In the genomic region with DNA sequence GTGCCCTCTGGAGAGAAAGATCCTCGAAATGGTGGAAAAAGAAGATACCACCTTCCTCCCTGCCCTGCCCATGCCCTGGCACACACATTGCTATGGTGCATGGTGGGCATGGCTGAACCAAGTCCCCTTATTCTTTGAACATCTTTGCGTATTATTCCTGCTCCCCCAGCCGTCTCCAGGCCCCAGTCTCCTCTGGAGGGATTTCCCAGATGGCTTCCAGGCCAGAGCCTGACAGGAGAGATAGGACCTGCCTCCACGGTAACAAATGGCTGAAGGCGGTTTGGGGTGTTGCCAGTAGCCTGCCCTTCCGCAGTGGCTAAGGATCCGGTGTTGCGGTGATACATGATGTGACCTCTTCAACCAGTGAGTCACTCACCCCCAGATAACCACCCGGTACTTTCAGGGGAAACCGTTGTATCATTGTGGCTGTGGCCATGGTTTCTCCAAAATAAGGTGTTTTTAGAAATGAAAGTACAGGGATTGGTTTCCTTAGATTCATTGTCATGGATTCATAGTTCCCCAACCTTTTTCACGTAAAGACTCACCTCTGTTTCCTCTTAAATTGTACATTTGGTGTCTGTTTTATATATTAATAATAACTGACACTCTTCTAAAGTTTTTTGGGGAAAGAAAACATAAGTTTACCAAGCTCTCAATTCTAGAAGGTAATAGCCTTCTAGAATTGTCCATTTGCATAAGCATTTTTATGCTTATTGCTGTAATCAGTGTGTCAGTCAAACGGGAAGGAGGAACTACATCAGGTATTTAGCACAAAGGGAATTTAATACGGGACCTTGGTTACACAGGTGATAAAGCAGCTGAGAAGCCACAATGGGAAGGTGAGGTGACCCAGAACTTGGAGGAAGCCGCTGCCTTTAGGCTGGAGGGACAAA, we compare ENCODE assay signal across 1 cellular context.
TF ChIP-seq lines count a peak whose summit lies in the region.

No MANE protein-coding gene starts in this region.

TF ChIP-seq in SK-N-SH treated with all-trans-retinoic acid at 6 μM for 48 hours, 23 proteins besides CTCF, POLR2A, EP300 and RAD21 (continued from another document):
- TF ChIP-seq, protein P1, sequence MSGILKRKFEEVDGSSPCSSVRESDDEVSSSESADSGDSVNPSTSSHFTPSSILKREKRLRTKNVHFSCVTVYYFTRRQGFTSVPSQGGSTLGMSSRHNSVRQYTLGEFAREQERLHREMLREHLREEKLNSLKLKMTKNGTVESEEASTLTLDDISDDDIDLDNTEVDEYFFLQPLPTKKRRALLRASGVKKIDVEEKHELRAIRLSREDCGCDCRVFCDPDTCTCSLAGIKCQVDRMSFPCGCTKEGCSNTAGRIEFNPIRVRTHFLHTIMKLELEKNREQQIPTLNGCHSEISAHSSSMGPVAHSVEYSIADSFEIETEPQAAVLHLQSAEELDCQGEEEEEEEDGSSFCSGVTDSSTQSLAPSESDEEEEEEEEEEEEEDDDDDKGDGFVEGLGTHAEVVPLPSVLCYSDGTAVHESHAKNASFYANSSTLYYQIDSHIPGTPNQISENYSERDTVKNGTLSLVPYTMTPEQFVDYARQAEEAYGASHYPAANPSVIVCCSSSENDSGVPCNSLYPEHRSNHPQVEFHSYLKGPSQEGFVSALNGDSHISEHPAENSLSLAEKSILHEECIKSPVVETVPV (CRISPR knock-in tag; IDR thresholded peaks at IDR 0.05), result no peak
- TF ChIP-seq, protein P2, sequence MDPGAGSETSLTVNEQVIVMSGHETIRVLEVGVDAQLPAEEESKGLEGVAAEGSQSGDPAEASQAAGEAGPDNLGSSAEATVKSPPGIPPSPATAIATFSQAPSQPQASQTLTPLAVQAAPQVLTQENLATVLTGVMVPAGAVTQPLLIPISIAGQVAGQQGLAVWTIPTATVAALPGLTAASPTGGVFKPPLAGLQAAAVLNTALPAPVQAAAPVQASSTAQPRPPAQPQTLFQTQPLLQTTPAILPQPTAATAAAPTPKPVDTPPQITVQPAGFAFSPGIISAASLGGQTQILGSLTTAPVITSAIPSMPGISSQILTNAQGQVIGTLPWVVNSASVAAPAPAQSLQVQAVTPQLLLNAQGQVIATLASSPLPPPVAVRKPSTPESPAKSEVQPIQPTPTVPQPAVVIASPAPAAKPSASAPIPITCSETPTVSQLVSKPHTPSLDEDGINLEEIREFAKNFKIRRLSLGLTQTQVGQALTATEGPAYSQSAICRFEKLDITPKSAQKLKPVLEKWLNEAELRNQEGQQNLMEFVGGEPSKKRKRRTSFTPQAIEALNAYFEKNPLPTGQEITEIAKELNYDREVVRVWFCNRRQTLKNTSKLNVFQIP (CRISPR knock-in tag; IDR thresholded peaks at IDR 0.05; ENCODE audit: borderline replicate concordance, low read depth), result no peak
- TF ChIP-seq GLIS3 (CRISPR knock-in tag; IDR thresholded peaks at IDR 0.05) (peak; percentile 82; the same call in 1 of the 2 replicates), TOX (CRISPR knock-in tag; IDR thresholded peaks at IDR 0.05; ENCODE audit: borderline replicate concordance) (peak; percentile 59; the same call in 1 of the 2 replicates), ZNF565 (CRISPR knock-in tag; conservative IDR thresholded peaks at IDR 0.05; ENCODE audit: low read depth) (peak; percentile 56; the same call in 1 of the 2 replicates), ZFP30 (CRISPR knock-in tag; IDR thresholded peaks at IDR 0.05) (no peak), TCF4 (CRISPR knock-in tag; IDR thresholded peaks at IDR 0.05; ENCODE audit: borderline replicate concordance) (peak; percentile 92), ESRRG (CRISPR knock-in tag; IDR thresholded peaks at IDR 0.05) (no peak)
- TF ChIP-seq, protein P3, sequence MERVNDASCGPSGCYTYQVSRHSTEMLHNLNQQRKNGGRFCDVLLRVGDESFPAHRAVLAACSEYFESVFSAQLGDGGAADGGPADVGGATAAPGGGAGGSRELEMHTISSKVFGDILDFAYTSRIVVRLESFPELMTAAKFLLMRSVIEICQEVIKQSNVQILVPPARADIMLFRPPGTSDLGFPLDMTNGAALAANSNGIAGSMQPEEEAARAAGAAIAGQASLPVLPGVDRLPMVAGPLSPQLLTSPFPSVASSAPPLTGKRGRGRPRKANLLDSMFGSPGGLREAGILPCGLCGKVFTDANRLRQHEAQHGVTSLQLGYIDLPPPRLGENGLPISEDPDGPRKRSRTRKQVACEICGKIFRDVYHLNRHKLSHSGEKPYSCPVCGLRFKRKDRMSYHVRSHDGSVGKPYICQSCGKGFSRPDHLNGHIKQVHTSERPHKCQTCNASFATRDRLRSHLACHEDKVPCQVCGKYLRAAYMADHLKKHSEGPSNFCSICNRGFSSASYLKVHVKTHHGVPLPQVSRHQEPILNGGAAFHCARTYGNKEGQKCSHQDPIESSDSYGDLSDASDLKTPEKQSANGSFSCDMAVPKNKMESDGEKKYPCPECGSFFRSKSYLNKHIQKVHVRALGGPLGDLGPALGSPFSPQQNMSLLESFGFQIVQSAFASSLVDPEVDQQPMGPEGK (CRISPR knock-in tag; IDR thresholded peaks at IDR 0.05; ENCODE audit: borderline replicate concordance), result peak; percentile 86
